In genomic region chr15:68820589-68821189, GRCh38 we compare ENCODE assay signal across 8 cellular contexts. TPM values are rescaled to one million over a fixed set of nuclear protein-coding genes. Genes with fewer than 3 reads are reported as not detected.
DNase-seq lines count a peak whose midpoint lies in the region; ATAC-seq lines count a peak whose summit lies in the region.

Gene ANP32A (minus strand): TSS chr15:68820895. CDS start chr15:68820751, 144 bp downstream.

- DNase-seq in AG08396 (ENCODE audit: low spot score) = peak; percentile 100
- peak; percentile 77 for DNase-seq in NCI-H510A treated with DMSO at 0.1 percent for 48 hours (lab: John Stamatoyannopoulos, UW)
- DNase-seq in activated CD4-positive, alpha-beta T cell treated with anti-CD3 and anti-CD28 coated beads for 24 hours (ENCODE audit: low read depth in 2 of 2) = peak; percentile 95 to 96
- DNase-seq in cerebellum (ENCODE audit: low spot score) = peak; percentile 98
- DNase-seq in kidney glomerular epithelial cell (lab: John Stamatoyannopoulos, UW) = peak; percentile 93
- peak; percentile 93 to 97 for DNase-seq in stimulated activated CD4-positive, alpha-beta T cell treated with anti-CD3 and anti-CD28 coated beads, Interleukin-1b, Interleukin-23, amount 100 ng/mL, for 1 hour (ENCODE audit: low read depth in 2 of 2)

- ATAC-seq in GM19023 (IDR thresholded peaks at IDR 0.05; ENCODE audit: unreplicated experiment) = peak; percentile 62
- ATAC-seq in HG03342 (IDR thresholded peaks at IDR 0.05; ENCODE audit: unreplicated experiment) = peak; percentile 48

RNA-seq across cellular contexts. Expression of gene ANP32A, which starts in this region (rescaled TPM):
- total RNA-seq in cerebellum = 82.8 TPM

Comparison
In these comparisons a context has a peak if more than half of its experiments do, and no peak if none do; other contexts are left out.
1. Peak in every context shown above with its lines: DNase-seq and ATAC-seq.